In the genomic region with DNA sequence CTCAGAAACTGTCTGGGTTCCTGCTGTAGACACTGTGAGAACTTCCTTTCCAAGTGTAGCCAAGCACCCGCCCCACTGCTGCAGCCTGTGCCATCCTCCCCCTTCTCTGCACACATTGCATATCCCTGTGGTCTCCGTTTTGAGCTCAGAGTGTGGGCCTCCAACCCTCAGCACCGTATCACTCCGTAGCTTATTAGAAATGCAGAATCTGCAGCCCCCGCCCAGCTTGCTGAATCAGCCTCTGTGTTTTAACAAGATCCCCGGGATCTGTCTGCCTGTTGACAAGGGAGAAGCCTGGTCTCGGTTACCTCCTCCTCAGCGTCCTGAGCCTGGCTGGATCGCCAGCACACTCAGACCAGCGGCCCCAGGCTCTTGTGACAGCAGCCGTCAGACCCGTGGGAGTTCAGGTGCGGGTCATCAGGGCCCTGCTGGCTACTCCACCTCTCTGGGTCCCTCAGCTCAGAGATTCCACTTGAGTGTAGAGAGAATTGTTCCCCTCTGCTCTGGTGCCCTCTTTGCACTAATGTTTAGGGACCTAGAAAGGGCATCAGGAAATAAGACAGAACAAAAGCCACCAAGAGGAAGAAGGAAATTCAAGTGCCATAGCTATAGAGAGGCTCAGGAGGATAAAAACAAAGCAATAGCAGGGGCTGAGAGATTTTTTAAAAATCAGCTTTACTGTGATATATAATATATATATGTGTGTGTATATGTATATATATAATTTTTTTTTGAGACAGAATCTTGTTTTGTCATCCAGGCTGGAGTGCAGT, we compare ENCODE assay signal across 10 cellular contexts.
DNase-seq lines count a peak whose midpoint lies in the region; ATAC-seq, FAIRE-seq and TF ChIP-seq lines count a peak whose summit lies in the region.
"Had no signal": no experiment of that assay in that cellular context is flagged by ENCODE, and none has a peak within 500 bp of the region (broad histone marks: within the 10 kb centered on the region; RNA-seq: fewer than 3 reads in every experiment).

No MANE protein-coding gene starts in this region.

- H3K4me3 ChIP-seq in HepG2 (replicated peaks in 1 of 3; ENCODE audit: insufficient read depth in 1 of 3, low read depth in 2 of 3, low read length in 3 of 3) (peak overlapping the region; percentile 9 to 34 (median 25); a peak in 5 of 6 replicates), subcutaneous abdominal adipose tissue (ENCODE audit: low read depth in 1 of 5, low read length in 5 of 5) (peak overlapping the region in 1 of 5 donors; percentile 6)
- H3K4me3 ChIP-seq: A549 had no signal

- H3K4me3 Mint-ChIP-seq in activated naive CD8-positive, alpha-beta T cell treated with anti-CD3 and anti-CD28 coated beads, Interleukin-2, amount 50 U/mL, for 24 hours = peak overlapping the region; percentile 70

- H3K27ac ChIP-seq in HepG2 (ENCODE audit: extremely low read length, insufficient read depth, low read length) (no peak overlapping the region), subcutaneous abdominal adipose tissue (ENCODE audit: low read depth, low read length) (peak overlapping the region; percentile 6)
- H3K27ac ChIP-seq: A549 had no signal

- BruUV-seq in HepG2 (replicated peaks; lab: Mats Ljungman, UMichigan) = no TSS peak

- H2AFZ ChIP-seq in HepG2 (ENCODE audit: low read length) = peak overlapping the region; percentile 49

- POLR2A ChIA-PET in HepG2 (lab: Yijun Ruan, JAX) = interaction anchor here (0.6 kb wide), 1 partner anchor 626 kb away, joined by 3 read pairs; no protein-coding TSS in a partner anchor

- TF ChIP-seq CTCF in HepG2 (CRISPR knock-in tag; IDR thresholded peaks at IDR 0.05) = no peak

- peak overlapping the region; percentile 57 for H3K4me2 ChIP-seq in HepG2 (ENCODE audit: low read depth, low read length)
- H3K4me2 ChIP-seq: A549 had no signal

- no peak for FAIRE-seq in HepG2 (lab: Jason Lieb, UNC)
- FAIRE-seq: A549 had no signal

- no peaks in the 10 kb centered on the region for H3K27me3 Mint-ChIP-seq in activated naive CD8-positive, alpha-beta T cell treated with anti-CD3 and anti-CD28 coated beads, Interleukin-2, amount 50 U/mL, for 24 hours

- H3K79me2 ChIP-seq in HepG2 (ENCODE audit: insufficient read depth, low read length) = no peaks in the 10 kb centered on the region

- H3K4me1 Mint-ChIP-seq in activated naive CD8-positive, alpha-beta T cell treated with anti-CD3 and anti-CD28 coated beads, Interleukin-2, amount 50 U/mL, for 24 hours = peaks cover 68% of the 10 kb centered on the region

- TF ChIP-seq EP300 in HepG2 (IDR thresholded peaks at IDR 0.05; ENCODE audit: low read depth in 2 of 2, low read length in 2 of 2) (no peak), HepG2 (CRISPR knock-in tag; IDR thresholded peaks at IDR 0.05; ENCODE audit: borderline replicate concordance) (no peak)

- WGBS in HepG2 (ENCODE audit: low lambda C conversion rate) = 5% methylated on average over 13 of the region's 13 CpGs

- no peak for TF ChIP-seq POLR2A in HepG2 (IDR thresholded peaks at IDR 0.05; ENCODE audit: insufficient read depth in 1 of 2, low read depth in 2 of 2, low read length in 2 of 2)

- intact Hi-C loops in HepG2 (cut with micrococcal nuclease; ENCODE audit: unreplicated experiment) = no loop called here

- ATAC-seq in activated naive CD8-positive, alpha-beta T cell treated with anti-CD3 and anti-CD28 coated beads, Interleukin-2, amount 50 U/mL, for 24 hours = peak; percentile 89
- ATAC-seq in HepG2 = peak; percentile 93

- in situ Hi-C loops in HepG2 (cut with HindIII; ENCODE audit: extremely low pct_ligation_motif_present, low pct_unique_long_range_greater_than_20kb) = loop anchor here (5.0 kb wide), 1 partner anchor 92 kb away; a partner anchor contains a TSS

- H3K27me3 ChIP-seq in HepG2 (ENCODE audit: control insufficient read depth in 1 of 2, insufficient read depth in 2 of 2, low read length in 2 of 2) = no peaks in the 10 kb centered on the region
- no peaks in the 10 kb centered on the region for H3K27me3 ChIP-seq in subcutaneous abdominal adipose tissue (ENCODE audit: control insufficient read depth in 5 of 5, insufficient read depth in 4 of 5, low read length in 5 of 5)

- H3K9ac ChIP-seq in HepG2 (ENCODE audit: insufficient read depth, low read depth, low read length) (no peak overlapping the region), subcutaneous abdominal adipose tissue (ENCODE audit: low read length in 5 of 5) (no peak overlapping the region)

- no peaks in the 10 kb centered on the region for H3K4me1 ChIP-seq in HepG2 (ENCODE audit: insufficient read depth, low read length)
- H3K4me1 ChIP-seq in subcutaneous abdominal adipose tissue (ENCODE audit: control insufficient read depth in 5 of 5, insufficient read depth in 5 of 5, low read length in 5 of 5) = peaks cover 2 to 26% (median 4%) of the 10 kb centered on the region in 5 donors
- H3K4me1 ChIP-seq: A549 had no signal

- peaks cover 6% of the 10 kb centered on the region for H3K36me3 Mint-ChIP-seq in activated naive CD8-positive, alpha-beta T cell treated with anti-CD3 and anti-CD28 coated beads, Interleukin-2, amount 50 U/mL, for 24 hours (ENCODE audit: low read depth)

- no peaks in the 10 kb centered on the region for H4K20me1 ChIP-seq in HepG2 (ENCODE audit: insufficient read depth, low read length)

- CTCF ChIA-PET in HepG2 (lab: Yijun Ruan, JAX; ENCODE audit: low intra/inter-chr PET ratio, low total read pairs) = no interaction called here

- DNase-seq in SIG-M5 treated with dmso at 0.1 percent for 504 hours (lab: John Stamatoyannopoulos, UW; ENCODE audit: unreplicated experiment) (peak; percentile 37), SIG-M5 (lab: John Stamatoyannopoulos, UW) (no peak), HepG2 (ENCODE audit: low spot score) (peak; percentile 36), HUDEP-2 (lab: John Stamatoyannopoulos, UW; ENCODE audit: unreplicated experiment in 76 of 76) (no peak), NOMO-1 (lab: John Stamatoyannopoulos, UW; ENCODE audit: unreplicated experiment in 2 of 2) (no peak), NCI-H1417 (lab: John Stamatoyannopoulos, UW) (no peak)
- peak; percentile 52 for DNase-seq in activated naive CD8-positive, alpha-beta T cell treated with anti-CD3 and anti-CD28 coated beads, Interleukin-2, amount 50 U/mL, for 24 hours
- DNase-seq: NCI-H187 had no signal

- no peak for TF ChIP-seq RAD21 in HepG2 (CRISPR knock-in tag; IDR thresholded peaks at IDR 0.05)

- H3K9me3 ChIP-seq in HepG2 (ENCODE audit: low read length) = no peaks in the 10 kb centered on the region
- no peaks in the 10 kb centered on the region for H3K9me3 ChIP-seq in subcutaneous abdominal adipose tissue (ENCODE audit: control insufficient read depth in 5 of 5, low read length in 5 of 5)

- peak overlapping the region; percentile 88 for H3K27ac Mint-ChIP-seq in activated naive CD8-positive, alpha-beta T cell treated with anti-CD3 and anti-CD28 coated beads, Interleukin-2, amount 50 U/mL, for 24 hours

- H3K36me3 ChIP-seq in HepG2 (replicated peaks in 1 of 2; ENCODE audit: control insufficient read depth in 1 of 2, insufficient read depth in 2 of 2, low read length in 2 of 2) (no peaks in the 10 kb centered on the region), subcutaneous abdominal adipose tissue (ENCODE audit: control insufficient read depth in 5 of 5, insufficient read depth in 5 of 5, low read length in 5 of 5) (no peaks in the 10 kb centered on the region)

- H3K9me3 Mint-ChIP-seq in activated naive CD8-positive, alpha-beta T cell treated with anti-CD3 and anti-CD28 coated beads, Interleukin-2, amount 50 U/mL, for 24 hours = peaks cover 6% of the 10 kb centered on the region

TF ChIP-seq in HepG2, 621 proteins besides CTCF, POLR2A, EP300 and RAD21 (continues in another document):
- no peak for TF ChIP-seq ZNF160 (CRISPR knock-in tag; IDR thresholded peaks at IDR 0.05)
- TF ChIP-seq ZNF768 (CRISPR knock-in tag; IDR thresholded peaks at IDR 0.05) = peak; percentile 38; the same call in 1 of the 2 replicates
- TF ChIP-seq, protein P1, sequence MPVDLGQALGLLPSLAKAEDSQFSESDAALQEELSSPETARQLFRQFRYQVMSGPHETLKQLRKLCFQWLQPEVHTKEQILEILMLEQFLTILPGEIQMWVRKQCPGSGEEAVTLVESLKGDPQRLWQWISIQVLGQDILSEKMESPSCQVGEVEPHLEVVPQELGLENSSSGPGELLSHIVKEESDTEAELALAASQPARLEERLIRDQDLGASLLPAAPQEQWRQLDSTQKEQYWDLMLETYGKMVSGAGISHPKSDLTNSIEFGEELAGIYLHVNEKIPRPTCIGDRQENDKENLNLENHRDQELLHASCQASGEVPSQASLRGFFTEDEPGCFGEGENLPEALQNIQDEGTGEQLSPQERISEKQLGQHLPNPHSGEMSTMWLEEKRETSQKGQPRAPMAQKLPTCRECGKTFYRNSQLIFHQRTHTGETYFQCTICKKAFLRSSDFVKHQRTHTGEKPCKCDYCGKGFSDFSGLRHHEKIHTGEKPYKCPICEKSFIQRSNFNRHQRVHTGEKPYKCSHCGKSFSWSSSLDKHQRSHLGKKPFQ (CRISPR knock-in tag; IDR thresholded peaks at IDR 0.05; ENCODE audit: insufficient replicate concordance) = no peak
- TF ChIP-seq FOXA3 (CRISPR knock-in tag; IDR thresholded peaks at IDR 0.05) = peak; percentile 14; the same call in 1 of the 2 replicates
- TF ChIP-seq FOXK1 (CRISPR knock-in tag; IDR thresholded peaks at IDR 0.05; ENCODE audit: borderline replicate concordance, low read depth) = 0 out of 2 replicates have a peak, but pooled peaks have one; percentile 21
- TF ChIP-seq, protein P2, sequence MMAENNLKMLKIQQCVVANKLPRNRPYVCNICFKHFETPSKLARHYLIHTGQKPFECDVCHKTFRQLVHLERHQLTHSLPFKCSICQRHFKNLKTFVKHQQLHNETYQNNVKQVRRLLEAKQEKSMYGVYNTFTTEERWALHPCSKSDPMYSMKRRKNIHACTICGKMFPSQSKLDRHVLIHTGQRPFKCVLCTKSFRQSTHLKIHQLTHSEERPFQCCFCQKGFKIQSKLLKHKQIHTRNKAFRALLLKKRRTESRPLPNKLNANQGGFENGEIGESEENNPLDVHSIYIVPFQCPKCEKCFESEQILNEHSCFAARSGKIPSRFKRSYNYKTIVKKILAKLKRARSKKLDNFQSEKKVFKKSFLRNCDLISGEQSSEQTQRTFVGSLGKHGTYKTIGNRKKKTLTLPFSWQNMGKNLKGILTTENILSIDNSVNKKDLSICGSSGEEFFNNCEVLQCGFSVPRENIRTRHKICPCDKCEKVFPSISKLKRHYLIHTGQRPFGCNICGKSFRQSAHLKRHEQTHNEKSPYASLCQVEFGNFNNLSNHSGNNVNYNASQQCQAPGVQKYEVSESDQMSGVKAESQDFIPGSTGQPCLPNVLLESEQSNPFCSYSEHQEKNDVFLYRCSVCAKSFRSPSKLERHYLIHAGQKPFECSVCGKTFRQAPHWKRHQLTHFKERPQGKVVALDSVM (CRISPR knock-in tag; IDR thresholded peaks at IDR 0.05) = peak; percentile 64
- TF ChIP-seq ONECUT2 (CRISPR knock-in tag; IDR thresholded peaks at IDR 0.05) = no peak
- TF ChIP-seq RARA (CRISPR knock-in tag; IDR thresholded peaks at IDR 0.05) = peak; percentile 49

Comparison
In these comparisons a context has a peak if more than half of its experiments do, and no peak if none do; other contexts are left out.
1. DNase-seq: peak in SIG-M5 treated with dmso at 0.1 percent for 504 hours (single experiment), activated naive CD8-positive, alpha-beta T cell treated with anti-CD3 and anti-CD28 coated beads, Interleukin-2, amount 50 U/mL, for 24 hours (single experiment) and HepG2 (single experiment); none in SIG-M5 (single experiment), HUDEP-2 (0 of 76), NOMO-1 (0 of 2) and NCI-H1417 (0 of 3).